Comparison of ENCODE assay signal across 9 cellular contexts in the genomic region with DNA sequence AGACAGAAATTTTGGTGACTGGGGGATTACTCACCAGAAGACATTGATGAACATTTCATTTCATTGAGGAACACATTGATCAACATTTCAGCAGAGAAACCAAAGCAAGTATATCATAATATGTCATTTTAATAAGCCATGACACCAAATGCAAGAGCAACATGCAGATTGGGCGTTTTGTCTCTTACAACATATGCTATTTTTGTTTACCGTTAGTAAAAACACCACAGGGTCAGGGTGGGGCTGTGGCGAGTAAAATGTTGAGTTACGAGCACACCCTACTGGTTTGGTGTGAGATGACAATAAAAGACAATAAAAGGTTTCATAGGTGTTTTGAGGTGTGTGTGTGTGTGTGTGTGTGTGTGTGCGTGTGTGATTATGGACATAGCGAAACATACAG.
DNase-seq lines count a peak whose midpoint lies in the region; ATAC-seq and TF ChIP-seq lines count a peak whose summit lies in the region.
"Had no signal": no experiment of that assay in that cellular context is flagged by ENCODE, and none has a peak within 500 bp of the region (broad histone marks: within the 10 kb centered on the region; RNA-seq: fewer than 3 reads in every experiment).

No MANE protein-coding gene starts in this region.

- no peak overlapping the region for H3K4me3 Mint-ChIP-seq in activated T-cell treated with anti-CD3 and anti-CD28 coated beads, Interleukin-2, amount 50 U/mL, for 24 hours
- H3K4me3 Mint-ChIP-seq in activated naive CD4-positive, alpha-beta T cell treated with anti-CD3 and anti-CD28 coated beads, Interleukin-2, amount 10 ng/mL, durations not matched to agents 7 days and 5 days: no peak overlapping the region
- H3K4me3 Mint-ChIP-seq in effector memory CD8-positive, alpha-beta T cell: no peak overlapping the region
- H3K4me3 Mint-ChIP-seq: central memory CD8-positive, alpha-beta T cell had no signal

- H2BK5ac ChIP-seq in neuronal stem cell (ENCODE audit: low read length): no peak overlapping the region

- H3K9ac ChIP-seq in neuronal stem cell (ENCODE audit: low read depth, low read length, poor library complexity): no peak overlapping the region

- H3K4me1 Mint-ChIP-seq in activated T-cell treated with anti-CD3 and anti-CD28 coated beads, Interleukin-2, amount 50 U/mL, for 24 hours (ENCODE audit: low read depth): no peaks in the 10 kb centered on the region
- no peaks in the 10 kb centered on the region for H3K4me1 Mint-ChIP-seq in activated naive CD4-positive, alpha-beta T cell treated with anti-CD3 and anti-CD28 coated beads, Interleukin-2, amount 10 ng/mL, durations not matched to agents 7 days and 5 days
- H3K4me1 Mint-ChIP-seq in effector memory CD8-positive, alpha-beta T cell (ENCODE audit: low read depth in 2 of 2): no peaks in the 10 kb centered on the region
- H3K4me1 Mint-ChIP-seq: central memory CD8-positive, alpha-beta T cell had no signal

- no peak overlapping the region for H3K23ac ChIP-seq in neuronal stem cell (ENCODE audit: low read depth, low read length, poor library complexity)

- no peak overlapping the region for H2AFZ ChIP-seq in neuronal stem cell (ENCODE audit: low read length)

- no peak overlapping the region for H2BK120ac ChIP-seq in neuronal stem cell (ENCODE audit: low read depth, low read length)

- WGBS in neuronal stem cell (ENCODE audit: extremely low coverage in 2 of 2, insufficient read length in 2 of 2, insufficient replicate concordance in 1 of 2), 2 donors: no CpG with 5 or more reads among the region's 6 CpGs

- peaks cover 2% of the 10 kb centered on the region in 2 donors for H3K4me1 ChIP-seq in neuronal stem cell (ENCODE audit: control insufficient read depth in 2 of 2, insufficient read depth in 1 of 2, low read depth in 1 of 2, low read length in 2 of 2)
- H3K4me1 ChIP-seq in uterus: no peaks in the 10 kb centered on the region

- H4K8ac ChIP-seq in neuronal stem cell (ENCODE audit: low read depth, low read length): no peak overlapping the region

- peaks cover 5% of the 10 kb centered on the region for H3K9me3 Mint-ChIP-seq in activated T-cell treated with anti-CD3 and anti-CD28 coated beads, Interleukin-2, amount 50 U/mL, for 24 hours
- peaks cover 3% of the 10 kb centered on the region for H3K9me3 Mint-ChIP-seq in activated naive CD4-positive, alpha-beta T cell treated with anti-CD3 and anti-CD28 coated beads, Interleukin-2, amount 10 ng/mL, durations not matched to agents 7 days and 5 days
- H3K9me3 Mint-ChIP-seq in effector memory CD8-positive, alpha-beta T cell: peaks cover 2 to 8% of the 10 kb centered on the region in 2 donors

- H2AK5ac ChIP-seq in neuronal stem cell (ENCODE audit: low read depth, low read length): no peak overlapping the region

- H3K9me3 ChIP-seq in neuronal stem cell (replicated peaks in 1 of 2; ENCODE audit: control insufficient read depth in 2 of 2, insufficient read depth in 1 of 2, low read depth in 1 of 2, low read length in 2 of 2): no peaks in the 10 kb centered on the region
- H3K9me3 ChIP-seq in uterus: no peaks in the 10 kb centered on the region

- no peak overlapping the region for H3K4ac ChIP-seq in neuronal stem cell (ENCODE audit: low read length)

- TF ChIP-seq CTCF in GM12872 (IDR thresholded peaks at IDR 0.05; ENCODE audit: insufficient read depth, low read depth, low read length) (peak; percentile 21; the same call in 1 of the 3 replicates), uterus (IDR thresholded peaks at IDR 0.05) (no peak)

- H3K27me3 ChIP-seq in neuronal stem cell (ENCODE audit: control insufficient read depth in 3 of 3, insufficient read depth in 3 of 3, low read depth in 1 of 3, low read length in 3 of 3): no peaks in the 10 kb centered on the region
- no peaks in the 10 kb centered on the region for H3K27me3 ChIP-seq in uterus

- no peak overlapping the region for H3K27ac Mint-ChIP-seq in activated T-cell treated with anti-CD3 and anti-CD28 coated beads, Interleukin-2, amount 50 U/mL, for 24 hours
- H3K27ac Mint-ChIP-seq in activated naive CD4-positive, alpha-beta T cell treated with anti-CD3 and anti-CD28 coated beads, Interleukin-2, amount 10 ng/mL, durations not matched to agents 7 days and 5 days: no peak overlapping the region
- no peak overlapping the region for H3K27ac Mint-ChIP-seq in effector memory CD8-positive, alpha-beta T cell

- DNase-seq in HuH-7 (ENCODE audit: low spot score) (peak; percentile 33), astrocyte of the hippocampus (ENCODE audit: low read depth, low spot score) (peak; percentile 55), neuronal stem cell (ENCODE audit: low spot score) (peak; percentile 38), uterus (no peak)
- DNase-seq in activated T-cell treated with anti-CD3 and anti-CD28 coated beads, Interleukin-2, amount 50 U/mL, for 24 hours: no peak
- no peak for DNase-seq in activated naive CD4-positive, alpha-beta T cell treated with anti-CD3 and anti-CD28 coated beads, Interleukin-2, amount 10 ng/mL, durations not matched to agents 7 days and 5 days
- no peak for DNase-seq in effector memory CD8-positive, alpha-beta T cell

- H3K36me3 Mint-ChIP-seq in activated T-cell treated with anti-CD3 and anti-CD28 coated beads, Interleukin-2, amount 50 U/mL, for 24 hours (ENCODE audit: low read depth): no peaks in the 10 kb centered on the region
- H3K36me3 Mint-ChIP-seq in activated naive CD4-positive, alpha-beta T cell treated with anti-CD3 and anti-CD28 coated beads, Interleukin-2, amount 10 ng/mL, durations not matched to agents 7 days and 5 days: no peaks in the 10 kb centered on the region
- H3K36me3 Mint-ChIP-seq in effector memory CD8-positive, alpha-beta T cell (ENCODE audit: insufficient read depth): no peaks in the 10 kb centered on the region

- no peak for TF ChIP-seq POLR2A in uterus (IDR thresholded peaks at IDR 0.05)

- H3K27ac ChIP-seq in neuronal stem cell (replicated peaks; ENCODE audit: low read length): no peak overlapping the region
- no peak overlapping the region for H3K27ac ChIP-seq in uterus

- no peaks in the 10 kb centered on the region for H3K27me3 Mint-ChIP-seq in activated T-cell treated with anti-CD3 and anti-CD28 coated beads, Interleukin-2, amount 50 U/mL, for 24 hours
- H3K27me3 Mint-ChIP-seq in activated naive CD4-positive, alpha-beta T cell treated with anti-CD3 and anti-CD28 coated beads, Interleukin-2, amount 10 ng/mL, durations not matched to agents 7 days and 5 days: no peaks in the 10 kb centered on the region
- H3K27me3 Mint-ChIP-seq in effector memory CD8-positive, alpha-beta T cell: no peaks in the 10 kb centered on the region
- H3K27me3 Mint-ChIP-seq: central memory CD8-positive, alpha-beta T cell had no signal

- H4K91ac ChIP-seq in neuronal stem cell (ENCODE audit: low read depth, low read length, poor library complexity): no peak overlapping the region

- no peak overlapping the region for H2BK15ac ChIP-seq in neuronal stem cell (ENCODE audit: low read length)

- no peak overlapping the region for H3K4me3 ChIP-seq in neuronal stem cell (ENCODE audit: low read length in 2 of 2)
- H3K4me3 ChIP-seq in uterus: no peak overlapping the region

- CTCF ChIA-PET in activated naive CD4-positive, alpha-beta T cell treated with anti-CD3 and anti-CD28 coated beads, Interleukin-2, amount 10 ng/mL, durations not matched to agents 7 days and 5 days (lab: Charles Lee): no interaction called here

- ATAC-seq in effector memory CD8-positive, alpha-beta T cell (replicated peaks): no peak

- H3K36me3 ChIP-seq in neuronal stem cell (replicated peaks in 1 of 2; ENCODE audit: control insufficient read depth in 2 of 2, insufficient read depth in 2 of 2, low read length in 2 of 2): no peaks in the 10 kb centered on the region
- no peaks in the 10 kb centered on the region for H3K36me3 ChIP-seq in uterus

- H3K18ac ChIP-seq in neuronal stem cell (ENCODE audit: low read length): no peak overlapping the region

- no peak overlapping the region for H3K14ac ChIP-seq in neuronal stem cell (ENCODE audit: low read length)

- H3K4me2 ChIP-seq in neuronal stem cell (ENCODE audit: insufficient read depth, low read length, poor library complexity, severe bottlenecking): no peak overlapping the region

- H2BK12ac ChIP-seq in neuronal stem cell (ENCODE audit: low read length): no peak overlapping the region

- no peaks in the 10 kb centered on the region for H3K79me1 ChIP-seq in neuronal stem cell (ENCODE audit: low read depth, low read length)

- intact Hi-C loops in uterus (cut with DNase I; ENCODE audit: low total_unique reads): no loop called here

Comparison
In these comparisons a context has a peak if more than half of its experiments do, and no peak if none do; other contexts are left out.
1. DNase-seq: peak in HuH-7 (single experiment), astrocyte of the hippocampus (single experiment) and neuronal stem cell (single experiment); none in uterus (0 of 2), activated T-cell treated with anti-CD3 and anti-CD28 coated beads, Interleukin-2, amount 50 U/mL, for 24 hours (single experiment), activated naive CD4-positive, alpha-beta T cell treated with anti-CD3 and anti-CD28 coated beads, Interleukin-2, amount 10 ng/mL, durations not matched to agents 7 days and 5 days (single experiment) and effector memory CD8-positive, alpha-beta T cell (0 of 3).